In the genomic region with DNA sequence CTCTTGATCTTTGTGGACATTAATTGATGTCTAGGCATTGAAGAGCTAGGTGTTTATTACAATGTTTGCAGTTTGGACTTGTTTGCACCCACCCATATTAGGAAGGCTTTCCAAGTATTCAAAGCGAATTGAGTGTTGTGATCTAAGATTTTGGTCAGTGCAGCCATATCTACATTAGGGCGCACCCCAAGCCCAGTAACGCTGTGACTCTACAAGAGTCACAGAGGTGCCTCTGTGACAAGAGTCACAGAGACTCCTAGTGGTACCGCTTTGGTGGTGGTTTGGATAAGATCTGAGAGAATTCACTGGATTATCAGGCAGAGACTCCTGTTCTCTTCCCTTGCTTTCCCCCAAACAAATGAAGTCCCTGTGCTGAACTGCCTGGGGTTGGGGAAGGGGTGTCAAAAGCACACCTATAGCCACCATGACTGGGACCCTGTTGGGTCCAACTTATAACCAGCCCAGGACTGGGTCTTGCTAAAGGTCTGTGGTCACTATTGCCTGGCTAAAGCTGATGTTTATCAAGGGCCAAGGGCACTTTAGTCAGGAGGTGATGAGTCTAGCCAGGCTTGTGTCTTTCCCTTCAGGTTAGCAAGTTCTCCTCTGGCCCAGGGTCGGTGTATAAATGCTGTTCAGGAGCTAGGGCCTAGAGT, we compare ENCODE assay signal across 9 cellular contexts.
DNase-seq lines count a peak whose midpoint lies in the region; ATAC-seq and TF ChIP-seq lines count a peak whose summit lies in the region.
"Had no signal": no experiment of that assay in that cellular context is flagged by ENCODE, and none has a peak within 500 bp of the region (broad histone marks: within the 10 kb centered on the region; RNA-seq: fewer than 3 reads in every experiment).

No MANE protein-coding gene starts in this region.

- H3K4me3 ChIP-seq in MM.1S (ENCODE audit: low read length) (no peak overlapping the region), WERI-Rb-1 (ENCODE audit: low read depth, low read length) (no peak overlapping the region)

- no peak overlapping the region for H3K27ac Mint-ChIP-seq in stimulated activated effector memory CD8-positive, alpha-beta T cell treated with anti-CD3 and anti-CD28 coated beads, Interleukin-12 subunit alpha, Interleukin-12 subunit beta, amount 100 ng/mL, for 72 hours

- H3K27me3 ChIP-seq in MM.1S (replicated peaks; ENCODE audit: insufficient read depth, low read length) (no peaks in the 10 kb centered on the region), WERI-Rb-1 (ENCODE audit: insufficient read depth, low read depth, severe bottlenecking) (no peaks in the 10 kb centered on the region)

- H3K27ac ChIP-seq in MM.1S (ENCODE audit: low read length), result no peak overlapping the region
- no peak overlapping the region for H3K27ac ChIP-seq in WERI-Rb-1

- ATAC-seq in HG02610 (IDR thresholded peaks at IDR 0.05; ENCODE audit: unreplicated experiment), result peak; percentile 97
- no peak for ATAC-seq in stimulated activated effector memory CD8-positive, alpha-beta T cell treated with anti-CD3 and anti-CD28 coated beads, Interleukin-12 subunit alpha, Interleukin-12 subunit beta, amount 100 ng/mL, for 72 hours

- no peaks in the 10 kb centered on the region for H3K4me1 Mint-ChIP-seq in stimulated activated effector memory CD8-positive, alpha-beta T cell treated with anti-CD3 and anti-CD28 coated beads, Interleukin-12 subunit alpha, Interleukin-12 subunit beta, amount 100 ng/mL, for 72 hours
- H3K4me1 Mint-ChIP-seq: naive B cell had no signal

- H3K4me2 ChIP-seq in MM.1S (ENCODE audit: low read depth, low read length), result no peak overlapping the region

- no peaks in the 10 kb centered on the region for H3K36me3 Mint-ChIP-seq in stimulated activated effector memory CD8-positive, alpha-beta T cell treated with anti-CD3 and anti-CD28 coated beads, Interleukin-12 subunit alpha, Interleukin-12 subunit beta, amount 100 ng/mL, for 72 hours

- H3K9me3 ChIP-seq in MM.1S (replicated peaks; ENCODE audit: insufficient read depth, low read length) (no peaks in the 10 kb centered on the region), WERI-Rb-1 (ENCODE audit: severe bottlenecking) (no peaks in the 10 kb centered on the region)

- H3F3A ChIP-seq in MM.1S (ENCODE audit: insufficient read depth, low read length), result no peaks in the 10 kb centered on the region

- DNase-seq in Ammon's horn (ENCODE audit: low spot score) (peak; percentile 38), GM13977 (ENCODE audit: low spot score) (peak; percentile 53), MM.1S (peak; percentile 61), WERI-Rb-1 (peak; percentile 74), islet precursor cell (peak; percentile 77)
- DNase-seq in activated CD8-positive, alpha-beta memory T cell treated with anti-CD3 and anti-CD28 coated beads, Interleukin-2, amount 50 U/mL, for 48 hours, result no peak
- no peak for DNase-seq in stimulated activated effector memory CD8-positive, alpha-beta T cell treated with anti-CD3 and anti-CD28 coated beads, Interleukin-12 subunit alpha, Interleukin-12 subunit beta, amount 100 ng/mL, for 72 hours (ENCODE audit: low spot score in 2 of 2)
- DNase-seq: naive B cell had no signal

- TF ChIP-seq CTCF in GM13977 (IDR thresholded peaks at IDR 0.05; ENCODE audit: extremely low read depth, insufficient read depth, missing control alignments), result peak; percentile 52
- TF ChIP-seq CTCF in MM.1S (IDR thresholded peaks at IDR 0.05; ENCODE audit: low read length), result peak; percentile 62
- peak; percentile 77 for TF ChIP-seq CTCF in WERI-Rb-1 (IDR thresholded peaks at IDR 0.05; ENCODE audit: low read depth, low read length)

- H3K9ac ChIP-seq in MM.1S (ENCODE audit: low read length), result no peak overlapping the region

- H3K36me3 ChIP-seq in MM.1S (replicated peaks; ENCODE audit: insufficient read depth, low read length) (no peaks in the 10 kb centered on the region), WERI-Rb-1 (no peaks in the 10 kb centered on the region)

- H3K4me1 ChIP-seq in MM.1S (ENCODE audit: low read length), result no peaks in the 10 kb centered on the region

- H3K9me3 Mint-ChIP-seq in stimulated activated effector memory CD8-positive, alpha-beta T cell treated with anti-CD3 and anti-CD28 coated beads, Interleukin-12 subunit alpha, Interleukin-12 subunit beta, amount 100 ng/mL, for 72 hours, result peaks cover 12% of the 10 kb centered on the region

- in situ Hi-C loops in GM13977 (cut with MboI; ENCODE audit: low pct_unique_long_range_greater_than_20kb, low sequenced_read_pairs, unreplicated experiment), result no loop called here

- H4K20me1 ChIP-seq in MM.1S (ENCODE audit: insufficient read depth, low read length), result no peaks in the 10 kb centered on the region

- H3K4me3 Mint-ChIP-seq in stimulated activated effector memory CD8-positive, alpha-beta T cell treated with anti-CD3 and anti-CD28 coated beads, Interleukin-12 subunit alpha, Interleukin-12 subunit beta, amount 100 ng/mL, for 72 hours, result no peak overlapping the region

- no peaks in the 10 kb centered on the region for H3K9me2 ChIP-seq in MM.1S (replicated peaks; ENCODE audit: insufficient read depth, low read length)

- no peak overlapping the region for H2AFZ ChIP-seq in MM.1S (ENCODE audit: low read length)

- no peaks in the 10 kb centered on the region for H3K79me2 ChIP-seq in MM.1S (ENCODE audit: low read length)

Comparison
In these comparisons a context has a peak if more than half of its experiments do, and no peak if none do; other contexts are left out.
1. DNase-seq: peak in Ammon's horn (single experiment), GM13977 (single experiment), MM.1S (single experiment), WERI-Rb-1 (single experiment) and islet precursor cell (single experiment); none in activated CD8-positive, alpha-beta memory T cell treated with anti-CD3 and anti-CD28 coated beads, Interleukin-2, amount 50 U/mL, for 48 hours (single experiment) and stimulated activated effector memory CD8-positive, alpha-beta T cell treated with anti-CD3 and anti-CD28 coated beads, Interleukin-12 subunit alpha, Interleukin-12 subunit beta, amount 100 ng/mL, for 72 hours (0 of 2).
2. Peak in every context shown above with its lines, with median percentiles within 50 percentile points of each other: CTCF ChIP-seq.